Comparison of ENCODE assay signal across 10 cellular contexts in the genomic region with DNA sequence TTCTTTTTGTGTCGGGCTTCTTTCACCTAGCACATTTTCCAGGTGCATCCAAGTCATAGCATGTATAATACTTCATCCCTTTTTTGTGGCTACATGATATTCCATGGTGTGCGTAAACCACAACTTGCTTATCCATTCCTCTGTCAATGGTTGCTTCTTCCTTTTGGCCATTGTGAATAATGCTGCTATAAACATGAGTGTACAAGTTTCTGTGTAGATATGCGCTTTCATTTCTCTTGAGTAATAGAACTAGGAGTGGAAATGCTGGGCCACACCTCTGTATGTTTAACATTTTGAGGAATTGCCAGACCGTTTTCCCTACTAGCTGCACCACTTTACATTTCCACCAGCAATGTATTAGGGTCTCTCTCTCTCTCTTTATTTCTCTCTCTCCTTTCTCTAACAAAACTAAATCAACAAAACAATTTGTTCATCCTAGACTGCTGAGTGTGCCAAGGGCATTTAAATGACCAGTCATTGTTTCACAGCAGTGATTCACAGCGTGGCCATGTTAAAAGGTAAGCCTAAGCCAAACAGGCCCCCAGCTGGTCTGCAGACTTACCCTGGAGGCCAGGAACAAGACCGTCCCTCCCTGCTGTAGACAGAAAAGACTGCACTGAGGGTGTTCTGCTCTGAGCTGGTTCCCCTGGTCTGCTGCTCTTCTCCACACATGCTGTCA. TPM values are rescaled to one million over a fixed set of nuclear protein-coding genes. Genes with fewer than 3 reads are reported as not detected.
DNase-seq lines count a peak whose midpoint lies in the region; FAIRE-seq and TF ChIP-seq lines count a peak whose summit lies in the region.
"Had no signal": no experiment of that assay in that cellular context is flagged by ENCODE, and none has a peak within 500 bp of the region (broad histone marks: within the 10 kb centered on the region; RNA-seq: fewer than 3 reads in every experiment).

No MANE protein-coding gene starts in this region.

- H3K9me2 ChIP-seq in MM.1S (replicated peaks; ENCODE audit: insufficient read depth, low read length): no peaks in the 10 kb centered on the region

- peak overlapping the region; percentile 50 for H2BK120ac ChIP-seq in mesenchymal stem cell (ENCODE audit: low read depth, low read length)

- TF ChIP-seq CTCF in MM.1S (IDR thresholded peaks at IDR 0.05; ENCODE audit: low read length): no peak
- peak; percentile 12 for TF ChIP-seq CTCF in cardiac fibroblast (IDR thresholded peaks at IDR 0.05; ENCODE audit: low read depth, low read length)
- TF ChIP-seq CTCF in kidney (IDR thresholded peaks at IDR 0.05; ENCODE audit: borderline replicate concordance, extremely low read depth, insufficient read depth): no peak

- no peak for FAIRE-seq in kidney (lab: Jason Lieb, UNC)

- H3K4me2 ChIP-seq in MM.1S (ENCODE audit: low read depth, low read length) (0 out of 2 replicates have a peak overlapping the region, but pooled peaks have one; percentile 1), mesenchymal stem cell (ENCODE audit: low read length, poor library complexity, severe bottlenecking) (no peak overlapping the region)

- no peaks in the 10 kb centered on the region for H3K79me1 ChIP-seq in mesenchymal stem cell (replicated peaks; ENCODE audit: low read length, poor library complexity, severe bottlenecking)

- H2BK15ac ChIP-seq in mesenchymal stem cell (ENCODE audit: low read depth, poor library complexity, severe bottlenecking): peak overlapping the region; percentile 6

- peak overlapping the region; percentile 54 for H4K8ac ChIP-seq in mesenchymal stem cell (ENCODE audit: low read length)

- H3F3A ChIP-seq in MM.1S (ENCODE audit: insufficient read depth, low read length): peaks cover 10% of the 10 kb centered on the region; the same call in 1 of the 2 replicates

- H2AFZ ChIP-seq in MM.1S (ENCODE audit: low read length) (no peak overlapping the region), mesenchymal stem cell (ENCODE audit: low read depth, low read length) (no peak overlapping the region)

- H3K27me3 ChIP-seq in MM.1S (replicated peaks; ENCODE audit: insufficient read depth, low read length): no peaks in the 10 kb centered on the region
- no peaks in the 10 kb centered on the region for H3K27me3 ChIP-seq in mesenchymal stem cell (ENCODE audit: control insufficient read depth in 1 of 2, insufficient read depth in 1 of 2, low read length in 2 of 2)

- H3K27ac ChIP-seq in MM.1S (ENCODE audit: low read length): no peak overlapping the region
- peak overlapping the region; percentile 44 for H3K27ac ChIP-seq in mesenchymal stem cell (ENCODE audit: low read length, poor library complexity, severe bottlenecking)
- H3K27ac ChIP-seq in kidney (ENCODE audit: low read depth in 2 of 2, low read length in 2 of 2): no peak overlapping the region

- H3K23ac ChIP-seq in mesenchymal stem cell (ENCODE audit: low read length in 2 of 2): no peak overlapping the region

- peak overlapping the region; percentile 44 for H4K91ac ChIP-seq in mesenchymal stem cell (ENCODE audit: low read length)

- no peak overlapping the region for H3K14ac ChIP-seq in mesenchymal stem cell (ENCODE audit: low read length in 2 of 2)

- H3K36me3 ChIP-seq in MM.1S (replicated peaks; ENCODE audit: insufficient read depth, low read length) (no peaks in the 10 kb centered on the region), mesenchymal stem cell (ENCODE audit: control insufficient read depth in 1 of 2, insufficient read depth in 2 of 2, low read depth in 1 of 2, low read length in 2 of 2) (no peaks in the 10 kb centered on the region), kidney (ENCODE audit: control insufficient read depth in 1 of 2, insufficient read depth in 2 of 2, low read length in 2 of 2) (no peaks in the 10 kb centered on the region)

- no peaks in the 10 kb centered on the region for H3K79me2 ChIP-seq in MM.1S (ENCODE audit: low read length)

- H3K9ac ChIP-seq in MM.1S (ENCODE audit: low read length) (no peak overlapping the region), mesenchymal stem cell (ENCODE audit: low read length) (peak overlapping the region; percentile 75), kidney (ENCODE audit: low read length in 2 of 2) (no peak overlapping the region)

- H2BK12ac ChIP-seq in mesenchymal stem cell (ENCODE audit: low read length in 2 of 2): peak overlapping the region; percentile 29 to 66

- DNase-seq in AG20443 (ENCODE audit: low spot score) (peak; percentile 59), MM.1S (no peak), cardiac fibroblast (ENCODE audit: low read depth in 2 of 2) (peak; percentile 68 to 95), mesenchymal stem cell (peak; percentile 64), occipital lobe (lab: John Stamatoyannopoulos, UW) (no peak), kidney (no peak), ecto neural progenitor cell (ENCODE audit: low spot score) (no peak), NCI-H1048 (lab: John Stamatoyannopoulos, UW) (no peak)
- DNase-seq: activated T-cell treated with anti-CD3 and anti-CD28 coated beads, Interleukin-2, amount 50 U/mL, for 24 hours; NCI-H510A had no signal

- no peak overlapping the region for H2BK5ac ChIP-seq in mesenchymal stem cell (ENCODE audit: low read depth, low read length, poor library complexity, severe bottlenecking)

- WGBS in mesenchymal stem cell: 58% methylated on average over 6 of the region's 6 CpGs

- H3K4ac ChIP-seq in mesenchymal stem cell (ENCODE audit: low read depth in 1 of 2, low read length in 2 of 2): peak overlapping the region; percentile 5 to 91

- H3K18ac ChIP-seq in mesenchymal stem cell (ENCODE audit: low read depth in 1 of 2, low read length in 2 of 2): peak overlapping the region; percentile 7 to 80

- H2AK5ac ChIP-seq in mesenchymal stem cell (ENCODE audit: low read length, severe bottlenecking): no peak overlapping the region

- no peak overlapping the region for H3K4me3 ChIP-seq in MM.1S (ENCODE audit: low read length)
- H3K4me3 ChIP-seq in cardiac fibroblast (replicated peaks in 1 of 2; ENCODE audit: low read depth in 2 of 2, low read length in 2 of 2): no peak overlapping the region
- peak overlapping the region in 1 of 2 experiments; percentile 13 for H3K4me3 ChIP-seq in mesenchymal stem cell (ENCODE audit: insufficient read depth in 1 of 2, low read depth in 1 of 2, low read length in 2 of 2)
- H3K4me3 ChIP-seq in kidney (ENCODE audit: low read length in 2 of 2): no peak overlapping the region

- intact Hi-C loops in kidney (cut with DNase I): no loop called here

- H4K20me1 ChIP-seq in MM.1S (ENCODE audit: insufficient read depth, low read length): no peaks in the 10 kb centered on the region

- peaks cover 36% of the 10 kb centered on the region for H3K4me1 ChIP-seq in MM.1S (ENCODE audit: low read length)
- H3K4me1 ChIP-seq in mesenchymal stem cell (ENCODE audit: control insufficient read depth, insufficient read depth, low read depth, low read length): peaks cover 27% of the 10 kb centered on the region
- H3K4me1 ChIP-seq in kidney (ENCODE audit: control insufficient read depth in 1 of 2, insufficient read depth in 1 of 2, low read depth in 1 of 2, low read length in 2 of 2): peaks cover 0 to 3% of the 10 kb centered on the region in 2 donors

- H3K9me3 ChIP-seq in MM.1S (replicated peaks; ENCODE audit: insufficient read depth, low read length) (no peaks in the 10 kb centered on the region), mesenchymal stem cell (ENCODE audit: control insufficient read depth, low read length) (no peaks in the 10 kb centered on the region), kidney (ENCODE audit: control insufficient read depth in 1 of 2, low read length in 2 of 2) (no peaks in the 10 kb centered on the region)

RNA-seq across cellular contexts. Expression of a gene that starts 53.2 kb away (rescaled TPM):
- polyA plus RNA-seq in mesenchymal stem cell (2013, experiment 1 of 2): 4.3 TPM
- 5.7 TPM for polyA plus RNA-seq in mesenchymal stem cell (2013, experiment 2 of 2)
- total RNA-seq in occipital lobe: 69.7 TPM
- 30.3 TPM for total RNA-seq in kidney
- polyA plus RNA-seq in kidney (ENCODE audit: insufficient read depth, low read depth, low replicate concordance): 4.6 TPM

Comparison
In these comparisons a context has a peak if more than half of its experiments do, and no peak if none do; other contexts are left out.
1. DNase-seq: peak in AG20443 (single experiment), cardiac fibroblast (2 of 2) and mesenchymal stem cell (single experiment); none in MM.1S (single experiment), occipital lobe (single experiment), kidney (single experiment), ecto neural progenitor cell (single experiment) and NCI-H1048 (single experiment).